In the genomic region with DNA sequence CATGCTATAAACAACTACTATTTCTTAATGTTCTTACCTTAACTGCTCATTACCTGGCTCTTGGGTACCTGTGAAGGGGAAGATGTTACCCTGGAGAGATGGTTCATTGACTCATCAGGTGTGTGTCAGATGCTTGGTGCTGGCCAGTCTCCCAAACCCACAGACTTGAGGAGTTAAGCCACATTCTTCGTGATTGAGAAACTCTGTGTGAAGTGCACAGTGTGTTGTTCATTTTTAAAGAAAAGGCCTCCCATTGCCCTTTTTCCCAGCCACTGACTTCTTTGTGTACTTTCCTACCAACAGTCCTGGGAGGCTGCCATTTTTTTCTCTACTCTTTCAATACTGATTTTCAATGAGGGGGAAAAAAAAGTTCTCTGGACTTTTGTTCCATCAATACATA, we compare ENCODE assay signal across 1 cellular context.
TF ChIP-seq lines count a peak whose summit lies in the region.

No MANE protein-coding gene starts in this region.

TF ChIP-seq in H1, 55 proteins besides CTCF, POLR2A, EP300 and RAD21:
- TF ChIP-seq POU5F1 (IDR thresholded peaks at IDR 0.05; ENCODE audit: low read depth, low read length) (no peak), SIX5 (IDR thresholded peaks at IDR 0.05; ENCODE audit: low read depth, low read length) (no peak), ZNF274 (IDR thresholded peaks at IDR 0.05; ENCODE audit: borderline replicate concordance, extremely low read depth, low read length) (no peak), RNF2 (IDR thresholded peaks at IDR 0.05; ENCODE audit: borderline replicate concordance, low read depth, low read length, missing control alignments, poor library complexity, severe bottlenecking) (no peak), TAF1 (IDR thresholded peaks at IDR 0.05; ENCODE audit: low read depth, low read length) (no peak), RFX5 (IDR thresholded peaks at IDR 0.05; ENCODE audit: borderline replicate concordance, low read depth, low read length) (no peak), GABPA (IDR thresholded peaks at IDR 0.05; ENCODE audit: borderline replicate concordance, insufficient read depth, low read length) (no peak), KDM4A (IDR thresholded peaks at IDR 0.05; ENCODE audit: low read depth, low read length, severe bottlenecking) (no peak)
